Comparison of ENCODE assay signal across 8 cellular contexts in genomic region chr12:100199023-100199346, GRCh38. TPM values are rescaled to one million over a fixed set of nuclear protein-coding genes. Genes with fewer than 3 reads are reported as not detected.
DNase-seq lines count a peak whose midpoint lies in the region; ATAC-seq and TF ChIP-seq lines count a peak whose summit lies in the region.

No MANE protein-coding gene starts in this region.

- H3K4me3 ChIP-seq in gastroesophageal sphincter = peak overlapping the region; percentile 61 to 89

- H3K27me3 Mint-ChIP-seq in stimulated activated memory B cell treated with anti-CD40 and anti-IgM and Interleukin-4, amounts not matched to agents 10 μg/mL and 1 μg/mL and 100 μg/mL, for 72 hours = no peaks in the 10 kb centered on the region

- 40 to 48% methylated on average over 6 of the region's 6 CpGs for WGBS in gastroesophageal sphincter (ENCODE audit: low coverage in 1 of 2), 2 donors

- no peak for TF ChIP-seq POLR2A in gastroesophageal sphincter (IDR thresholded peaks at IDR 0.05)
- no peak for TF ChIP-seq POLR2A in GM18505 (IDR thresholded peaks at IDR 0.05; ENCODE audit: borderline replicate concordance, extremely low read depth, insufficient read depth, insufficient read length)

- H3K27ac ChIP-seq in RWPE1 (peak overlapping the region; percentile 94), gastroesophageal sphincter (peak overlapping the region in 3 of 4 donors; percentile 86 to 94 (median 91))

- H3K36me3 ChIP-seq in gastroesophageal sphincter = peaks cover 0 to 18% of the 10 kb centered on the region in 2 donors

- H3K4me3 Mint-ChIP-seq in stimulated activated memory B cell treated with anti-CD40 and anti-IgM and Interleukin-4, amounts not matched to agents 10 μg/mL and 1 μg/mL and 100 μg/mL, for 72 hours = peak overlapping the region; percentile 85

- H3K4me1 ChIP-seq in gastroesophageal sphincter = peaks cover 0 to 46% (median 11%) of the 10 kb centered on the region in 3 donors

- H3K27ac Mint-ChIP-seq in stimulated activated memory B cell treated with anti-CD40 and anti-IgM and Interleukin-4, amounts not matched to agents 10 μg/mL and 1 μg/mL and 100 μg/mL, for 72 hours = peak overlapping the region; percentile 89

- CTCF ChIA-PET in RWPE1 (lab: Yijun Ruan, JAX) = no interaction called here

- no peak for TF ChIP-seq EP300 in gastroesophageal sphincter (IDR thresholded peaks at IDR 0.05)

- ATAC-seq in gastroesophageal sphincter (no peak), GM18505 (IDR thresholded peaks at IDR 0.05; ENCODE audit: unreplicated experiment) (no peak)
- no peak for ATAC-seq in stimulated activated memory B cell treated with anti-CD40 and anti-IgM and Interleukin-4, amounts not matched to agents 10 μg/mL and 1 μg/mL and 100 μg/mL, for 72 hours

- H3K36me3 Mint-ChIP-seq in stimulated activated memory B cell treated with anti-CD40 and anti-IgM and Interleukin-4, amounts not matched to agents 10 μg/mL and 1 μg/mL and 100 μg/mL, for 72 hours = peaks cover 22% of the 10 kb centered on the region

- H3K4me1 Mint-ChIP-seq in stimulated activated memory B cell treated with anti-CD40 and anti-IgM and Interleukin-4, amounts not matched to agents 10 μg/mL and 1 μg/mL and 100 μg/mL, for 72 hours = peaks cover 32% of the 10 kb centered on the region

- no peaks in the 10 kb centered on the region for H3K9me3 Mint-ChIP-seq in stimulated activated memory B cell treated with anti-CD40 and anti-IgM and Interleukin-4, amounts not matched to agents 10 μg/mL and 1 μg/mL and 100 μg/mL, for 72 hours

- DNase-seq in NCI-H748 (lab: John Stamatoyannopoulos, UW; ENCODE audit: unreplicated experiment) (peak; percentile 41), NCI-H748 treated with DMSO at 0.1 percent for 48 hours (lab: John Stamatoyannopoulos, UW) (no peak), RWPE1 (ENCODE audit: low spot score) (peak; percentile 13), epidermal melanocyte (ENCODE audit: insufficient read length, low spot score) (no peak)
- DNase-seq in activated CD4-positive, CD25-positive, alpha-beta regulatory T cell (lab: John Stamatoyannopoulos, UW) = no peak

- POLR2A ChIA-PET in RWPE1 (lab: Yijun Ruan, JAX; ENCODE audit: low non-redundant PET) = no interaction called here

- TF ChIP-seq CTCF in RWPE1 (conservative IDR thresholded peaks at IDR 0.05; ENCODE audit: low read depth) = no peak
- TF ChIP-seq CTCF in gastroesophageal sphincter (IDR thresholded peaks at IDR 0.05) = no peak

- no peaks in the 10 kb centered on the region for H3K27me3 ChIP-seq in gastroesophageal sphincter

- H3K9me3 ChIP-seq in gastroesophageal sphincter = no peaks in the 10 kb centered on the region

RNA-seq across cellular contexts. Expression of gene ACTR6, which starts 1.6 kb away (rescaled TPM):
- 10 to 100 TPM; 11.6 to 30.8 (median 17.5) TPM for total RNA-seq in gastroesophageal sphincter

RNA-seq across cellular contexts. Expression of gene BLTP3B, which starts 56.3 kb away (rescaled TPM):
- 10 to 100 TPM; 41.4 to 59.0 (median 45.0) TPM for total RNA-seq in gastroesophageal sphincter

Comparison
In these comparisons a context has a peak if more than half of its experiments do, and no peak if none do; other contexts are left out.
1. DNase-seq: peak in NCI-H748 (single experiment) and RWPE1 (single experiment); none in NCI-H748 treated with DMSO at 0.1 percent for 48 hours (single experiment), epidermal melanocyte (single experiment) and activated CD4-positive, CD25-positive, alpha-beta regulatory T cell (0 of 4).